ENCODE assay signal across 8 cellular contexts in the genomic region with DNA sequence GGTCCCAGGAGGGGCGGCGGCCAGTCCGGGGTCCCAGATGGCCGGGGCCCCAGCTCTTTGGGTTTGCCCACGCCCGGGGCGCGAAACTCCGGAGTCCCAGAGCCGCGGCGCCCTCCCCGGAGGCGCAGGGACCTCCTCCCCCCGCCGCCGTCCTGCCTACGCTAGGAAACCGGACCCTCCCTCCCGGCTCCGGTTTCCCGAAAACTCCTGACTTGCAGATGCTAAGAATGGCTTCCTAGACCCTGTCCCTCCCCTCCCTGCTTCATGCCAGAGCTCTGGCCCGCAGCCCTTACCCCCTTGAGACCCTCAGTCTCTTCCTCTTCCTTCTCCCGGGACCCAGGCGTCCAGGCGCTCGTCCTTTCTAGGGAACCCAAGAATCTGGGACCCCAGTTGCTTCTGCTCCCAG. TPM values are rescaled to one million over a fixed set of nuclear protein-coding genes. Genes with fewer than 3 reads are reported as not detected.
DNase-seq lines count a peak whose midpoint lies in the region; ATAC-seq and TF ChIP-seq lines count a peak whose summit lies in the region.

No MANE protein-coding gene starts in this region.

- H3K9me2 ChIP-seq in Karpas-422 (replicated peaks; ENCODE audit: insufficient read depth, low read length) (no peaks in the 10 kb centered on the region), neural cell (ENCODE audit: insufficient read depth, low read length) (no peaks in the 10 kb centered on the region)

- no peaks in the 10 kb centered on the region for H3F3A ChIP-seq in neural cell (ENCODE audit: insufficient read depth, low read length, poor library complexity, severe bottlenecking)

- peak overlapping the region; percentile 85 for H3K9ac ChIP-seq in Karpas-422 (ENCODE audit: low read length)
- H3K9ac ChIP-seq in neural cell (ENCODE audit: low read length): peak overlapping the region; percentile 62

- no peak for TF ChIP-seq RAD21 in neural cell (conservative IDR thresholded peaks at IDR 0.05)

- peak overlapping the region; percentile 53 for H3K4me3 ChIP-seq in GM12865 (ENCODE audit: low read depth, low read length)
- peak overlapping the region; percentile 70 for H3K4me3 ChIP-seq in Karpas-422 (ENCODE audit: low read length)
- peak overlapping the region; percentile 35 to 81 (median 65) for H3K4me3 ChIP-seq in dorsolateral prefrontal cortex
- H3K4me3 ChIP-seq in neural cell (ENCODE audit: low read length): peak overlapping the region; percentile 76

- H3K79me2 ChIP-seq in Karpas-422 (ENCODE audit: low read length) (no peaks in the 10 kb centered on the region), neural cell (replicated peaks; ENCODE audit: insufficient read depth, low read length) (no peaks in the 10 kb centered on the region)

- H3K4me1 ChIP-seq in Karpas-422 (ENCODE audit: low read length) (peaks cover 74% of the 10 kb centered on the region), foreskin keratinocyte (no peaks in the 10 kb centered on the region)

- H3K27ac ChIP-seq in Karpas-422 (ENCODE audit: low read length): peak overlapping the region; percentile 94
- peak overlapping the region in 24 of 59 donors; percentile 15 to 86 (median 52) for H3K27ac ChIP-seq in dorsolateral prefrontal cortex
- H3K27ac ChIP-seq in neural cell (ENCODE audit: low read length): no peak overlapping the region
- H3K27ac ChIP-seq in foreskin keratinocyte: no peak overlapping the region

- TF ChIP-seq EP300 in neural cell (conservative IDR thresholded peaks at IDR 0.05; ENCODE audit: poor library complexity, severe bottlenecking): no peak

- H3K36me3 ChIP-seq in Karpas-422 (ENCODE audit: insufficient read depth, low read length) (peaks cover 12% of the 10 kb centered on the region; the same call in 1 of the 2 replicates), neural cell (ENCODE audit: insufficient read depth, low read length) (no peaks in the 10 kb centered on the region)

- ATAC-seq in HG03442 (IDR thresholded peaks at IDR 0.05; ENCODE audit: unreplicated experiment) (no peak), foreskin keratinocyte (no peak)

- intact Hi-C loops in dorsolateral prefrontal cortex (cut with DNase I): no loop called here

- peak overlapping the region; percentile 97 for H3K4me2 ChIP-seq in Karpas-422 (ENCODE audit: low read depth, low read length, poor library complexity, severe bottlenecking)
- peak overlapping the region; percentile 55 for H3K4me2 ChIP-seq in neural cell (ENCODE audit: low read length)

- H3K27me3 ChIP-seq in Karpas-422 (ENCODE audit: low read length) (no peaks in the 10 kb centered on the region), dorsolateral prefrontal cortex (peaks cover 0 to 15% (median 0%) of the 10 kb centered on the region in 45 donors), neural cell (ENCODE audit: insufficient read depth, low read depth, low read length) (peaks cover 5% of the 10 kb centered on the region), foreskin keratinocyte (peaks cover 30% of the 10 kb centered on the region)

- H3K9me3 ChIP-seq in Karpas-422 (ENCODE audit: low read length) (no peaks in the 10 kb centered on the region), neural cell (ENCODE audit: low read length) (no peaks in the 10 kb centered on the region)

- H4K20me1 ChIP-seq in Karpas-422 (ENCODE audit: insufficient read depth, low read depth, low read length): no peaks in the 10 kb centered on the region; the same call in 1 of the 2 replicates
- no peaks in the 10 kb centered on the region for H4K20me1 ChIP-seq in neural cell (ENCODE audit: insufficient read depth)

- TF ChIP-seq CTCF in GM12865 (IDR thresholded peaks at IDR 0.05; ENCODE audit: insufficient read depth, low read depth, low read length, missing control alignments) (no peak), dorsolateral prefrontal cortex (IDR thresholded peaks at IDR 0.05 in 54 of 56, conservative IDR thresholded peaks at IDR 0.05 in 2 of 56; ENCODE audit: low read depth in 1 of 56, partially characterized antibody in 56 of 56) (no peak), neural cell (IDR thresholded peaks at IDR 0.05; ENCODE audit: poor library complexity, severe bottlenecking) (no peak), foreskin keratinocyte (conservative IDR thresholded peaks at IDR 0.05) (no peak)

- no peak for DNase-seq in GM12865 (ENCODE audit: low read depth)
- DNase-seq in Karpas-422: peak; percentile 83
- no peak for DNase-seq in dorsolateral prefrontal cortex
- no peak for DNase-seq in UCSD-AML1 (lab: John Stamatoyannopoulos, UW; ENCODE audit: unreplicated experiment)
- no peak for DNase-seq in NCI-H1092 (lab: John Stamatoyannopoulos, UW)
- DNase-seq in foreskin keratinocyte: no peak

- H2AFZ ChIP-seq in Karpas-422 (ENCODE audit: low read length) (no peak overlapping the region), neural cell (ENCODE audit: low read depth, low read length) (no peak overlapping the region)

TF ChIP-seq in neural cell, 6 proteins besides CTCF, POLR2A, EP300 and RAD21:
- TF ChIP-seq MXI1 (conservative IDR thresholded peaks at IDR 0.05; ENCODE audit: poor library complexity, severe bottlenecking) (no peak), EZH2 (IDR thresholded peaks at IDR 0.05; ENCODE audit: borderline replicate concordance, insufficient read depth, low read length, poor library complexity, severe bottlenecking) (no peak), POLR2AphosphoS5 (IDR thresholded peaks at IDR 0.05) (no peak), SMC3 (conservative IDR thresholded peaks at IDR 0.05; ENCODE audit: poor library complexity) (no peak), TAF1 (IDR thresholded peaks at IDR 0.05; ENCODE audit: low read depth) (no peak)
- TF ChIP-seq, protein P1, sequence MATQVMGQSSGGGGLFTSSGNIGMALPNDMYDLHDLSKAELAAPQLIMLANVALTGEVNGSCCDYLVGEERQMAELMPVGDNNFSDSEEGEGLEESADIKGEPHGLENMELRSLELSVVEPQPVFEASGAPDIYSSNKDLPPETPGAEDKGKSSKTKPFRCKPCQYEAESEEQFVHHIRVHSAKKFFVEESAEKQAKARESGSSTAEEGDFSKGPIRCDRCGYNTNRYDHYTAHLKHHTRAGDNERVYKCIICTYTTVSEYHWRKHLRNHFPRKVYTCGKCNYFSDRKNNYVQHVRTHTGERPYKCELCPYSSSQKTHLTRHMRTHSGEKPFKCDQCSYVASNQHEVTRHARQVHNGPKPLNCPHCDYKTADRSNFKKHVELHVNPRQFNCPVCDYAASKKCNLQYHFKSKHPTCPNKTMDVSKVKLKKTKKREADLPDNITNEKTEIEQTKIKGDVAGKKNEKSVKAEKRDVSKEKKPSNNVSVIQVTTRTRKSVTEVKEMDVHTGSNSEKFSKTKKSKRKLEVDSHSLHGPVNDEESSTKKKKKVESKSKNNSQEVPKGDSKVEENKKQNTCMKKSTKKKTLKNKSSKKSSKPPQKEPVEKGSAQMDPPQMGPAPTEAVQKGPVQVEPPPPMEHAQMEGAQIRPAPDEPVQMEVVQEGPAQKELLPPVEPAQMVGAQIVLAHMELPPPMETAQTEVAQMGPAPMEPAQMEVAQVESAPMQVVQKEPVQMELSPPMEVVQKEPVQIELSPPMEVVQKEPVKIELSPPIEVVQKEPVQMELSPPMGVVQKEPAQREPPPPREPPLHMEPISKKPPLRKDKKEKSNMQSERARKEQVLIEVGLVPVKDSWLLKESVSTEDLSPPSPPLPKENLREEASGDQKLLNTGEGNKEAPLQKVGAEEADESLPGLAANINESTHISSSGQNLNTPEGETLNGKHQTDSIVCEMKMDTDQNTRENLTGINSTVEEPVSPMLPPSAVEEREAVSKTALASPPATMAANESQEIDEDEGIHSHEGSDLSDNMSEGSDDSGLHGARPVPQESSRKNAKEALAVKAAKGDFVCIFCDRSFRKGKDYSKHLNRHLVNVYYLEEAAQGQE (IDR thresholded peaks at IDR 0.05; ENCODE audit: borderline replicate concordance): no peak

RNA-seq across cellular contexts. Expression of a gene that starts 0.5 kb away (rescaled TPM):
- total RNA-seq in Karpas-422 (2014; rRNA removed; shearing (Covaris generic); ENCODE audit: low replicate concordance): 23.4 and 48.3 TPM in 2 replicates
- total RNA-seq in dorsolateral prefrontal cortex: 1 to 10 TPM in 27 of 120 experiments, under 1 TPM in 68, not detected in 25; 0.11 to 3.3 (median 0.65) TPM
- not detected in 2 replicates for polyA plus RNA-seq in neural cell
- polyA minus RNA-seq in neural cell: not detected in 2 replicates
- not detected in 2 replicates for total RNA-seq in foreskin keratinocyte
- polyA plus RNA-seq in foreskin keratinocyte: not detected in 2 replicates

RNA-seq across cellular contexts. Expression of a gene that starts 13.5 kb away (rescaled TPM):
- 221 and 239 TPM in 2 replicates for total RNA-seq in Karpas-422 (2014; rRNA removed; shearing (Covaris generic); ENCODE audit: low replicate concordance)
- 1 to 10 TPM in 1 of 120 experiments, under 1 TPM in 28, not detected in 91; 0.07 to 1.1 (median 0.35) TPM for total RNA-seq in dorsolateral prefrontal cortex
- polyA plus RNA-seq in neural cell: not detected in 2 replicates
- not detected in 2 replicates for polyA minus RNA-seq in neural cell
- total RNA-seq in foreskin keratinocyte: not detected in 2 replicates
- polyA plus RNA-seq in foreskin keratinocyte: 0.17 TPM in 1 of 2 replicates, not detected in the other

RNA-seq across cellular contexts. Expression of a gene that starts 44.1 kb away (rescaled TPM):
- total RNA-seq in Karpas-422 (2014; rRNA removed; shearing (Covaris generic); ENCODE audit: low replicate concordance): 63.7 and 93.4 TPM in 2 replicates
- 100 to 1,000 TPM in 14 of 120 experiments, 10 to 100 TPM in 106; 54.6 to 147 (median 79.1) TPM for total RNA-seq in dorsolateral prefrontal cortex
- polyA plus RNA-seq in neural cell: 233 and 270 TPM in 2 replicates
- 126 and 135 TPM in 2 replicates for polyA minus RNA-seq in neural cell
- 69.5 and 74.2 TPM in 2 replicates for total RNA-seq in foreskin keratinocyte
- polyA plus RNA-seq in foreskin keratinocyte: 77.9 and 84.6 TPM in 2 replicates

RNA-seq across cellular contexts. Expression of a gene that starts 44.4 kb away (rescaled TPM):
- 1.2 TPM in 1 of 2 replicates, not detected in the other for total RNA-seq in Karpas-422 (2014; rRNA removed; shearing (Covaris generic); ENCODE audit: low replicate concordance)
- total RNA-seq in dorsolateral prefrontal cortex: 10 to 100 TPM in 28 of 120 experiments, 1 to 10 TPM in 92; 3.2 to 14.9 (median 8.0) TPM
- polyA plus RNA-seq in neural cell: 3.3 and 6.5 TPM in 2 replicates
- 1.2 and 1.9 TPM in 2 replicates for polyA minus RNA-seq in neural cell
- total RNA-seq in foreskin keratinocyte: 0.85 and 0.95 TPM in 2 replicates
- 0.76 and 1.1 TPM in 2 replicates for polyA plus RNA-seq in foreskin keratinocyte

RNA-seq across cellular contexts. Expression of a gene that starts 48.1 kb away (rescaled TPM):
- total RNA-seq in Karpas-422 (2014; rRNA removed; shearing (Covaris generic); ENCODE audit: low replicate concordance): 53.4 and 98.8 TPM in 2 replicates
- total RNA-seq in dorsolateral prefrontal cortex: 10 to 100 TPM in 85 of 120 experiments, 1 to 10 TPM in 35; 4.5 to 21.9 (median 12.2) TPM
- polyA plus RNA-seq in neural cell: 13.1 and 20.2 TPM in 2 replicates
- 9.4 and 14.1 TPM in 2 replicates for polyA minus RNA-seq in neural cell
- 76.2 and 89.1 TPM in 2 replicates for total RNA-seq in foreskin keratinocyte
- polyA plus RNA-seq in foreskin keratinocyte: 63.9 and 71.3 TPM in 2 replicates

Comparison
In these comparisons a context has a peak if more than half of its experiments do, and no peak if none do; other contexts are left out.
1. RNA of a gene that starts 13.5 kb away (total RNA-seq): 221 to 239 TPM in Karpas-422; 0.07 to 1.1 TPM in dorsolateral prefrontal cortex and not detected in foreskin keratinocyte; every median in the first group is over 100 times any median in the second.
2. Peak in every context shown above with its lines, with median percentiles within 50 percentile points of each other: H3K4me3 ChIP-seq.